1 cellular context compared by ENCODE assay signal in genomic region chr5:138337685-138338410, GRCh38.
A peak's percentile ranks its signal among the peaks of the same experiment; 100 is the strongest.
TF ChIP-seq lines count a peak whose summit lies in the region.

TSS of gene FAM53C (plus strand) at chr5:138338266. CDS start at chr5:138341336, 3,070 bp downstream.

TF ChIP-seq in GM12878, 131 proteins besides CTCF, POLR2A, EP300 and RAD21 (continued from another document and continues in another):
- TF ChIP-seq, protein P1, sequence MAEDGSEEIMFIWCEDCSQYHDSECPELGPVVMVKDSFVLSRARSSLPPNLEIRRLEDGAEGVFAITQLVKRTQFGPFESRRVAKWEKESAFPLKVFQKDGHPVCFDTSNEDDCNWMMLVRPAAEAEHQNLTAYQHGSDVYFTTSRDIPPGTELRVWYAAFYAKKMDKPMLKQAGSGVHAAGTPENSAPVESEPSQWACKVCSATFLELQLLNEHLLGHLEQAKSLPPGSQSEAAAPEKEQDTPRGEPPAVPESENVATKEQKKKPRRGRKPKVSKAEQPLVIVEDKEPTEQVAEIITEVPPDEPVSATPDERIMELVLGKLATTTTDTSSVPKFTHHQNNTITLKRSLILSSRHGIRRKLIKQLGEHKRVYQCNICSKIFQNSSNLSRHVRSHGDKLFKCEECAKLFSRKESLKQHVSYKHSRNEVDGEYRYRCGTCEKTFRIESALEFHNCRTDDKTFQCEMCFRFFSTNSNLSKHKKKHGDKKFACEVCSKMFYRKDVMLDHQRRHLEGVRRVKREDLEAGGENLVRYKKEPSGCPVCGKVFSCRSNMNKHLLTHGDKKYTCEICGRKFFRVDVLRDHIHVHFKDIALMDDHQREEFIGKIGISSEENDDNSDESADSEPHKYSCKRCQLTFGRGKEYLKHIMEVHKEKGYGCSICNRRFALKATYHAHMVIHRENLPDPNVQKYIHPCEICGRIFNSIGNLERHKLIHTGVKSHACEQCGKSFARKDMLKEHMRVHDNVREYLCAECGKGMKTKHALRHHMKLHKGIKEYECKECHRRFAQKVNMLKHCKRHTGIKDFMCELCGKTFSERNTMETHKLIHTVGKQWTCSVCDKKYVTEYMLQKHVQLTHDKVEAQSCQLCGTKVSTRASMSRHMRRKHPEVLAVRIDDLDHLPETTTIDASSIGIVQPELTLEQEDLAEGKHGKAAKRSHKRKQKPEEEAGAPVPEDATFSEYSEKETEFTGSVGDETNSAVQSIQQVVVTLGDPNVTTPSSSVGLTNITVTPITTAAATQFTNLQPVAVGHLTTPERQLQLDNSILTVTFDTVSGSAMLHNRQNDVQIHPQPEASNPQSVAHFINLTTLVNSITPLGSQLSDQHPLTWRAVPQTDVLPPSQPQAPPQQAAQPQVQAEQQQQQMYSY (CRISPR knock-in tag; IDR thresholded peaks at IDR 0.05): no peak
- TF ChIP-seq CBFB (IDR thresholded peaks at IDR 0.05; ENCODE audit: low read depth): peak; percentile 98
- TF ChIP-seq WRNIP1 (IDR thresholded peaks at IDR 0.05; ENCODE audit: borderline replicate concordance, low read depth, low read length): no peak
- TF ChIP-seq, protein P2, sequence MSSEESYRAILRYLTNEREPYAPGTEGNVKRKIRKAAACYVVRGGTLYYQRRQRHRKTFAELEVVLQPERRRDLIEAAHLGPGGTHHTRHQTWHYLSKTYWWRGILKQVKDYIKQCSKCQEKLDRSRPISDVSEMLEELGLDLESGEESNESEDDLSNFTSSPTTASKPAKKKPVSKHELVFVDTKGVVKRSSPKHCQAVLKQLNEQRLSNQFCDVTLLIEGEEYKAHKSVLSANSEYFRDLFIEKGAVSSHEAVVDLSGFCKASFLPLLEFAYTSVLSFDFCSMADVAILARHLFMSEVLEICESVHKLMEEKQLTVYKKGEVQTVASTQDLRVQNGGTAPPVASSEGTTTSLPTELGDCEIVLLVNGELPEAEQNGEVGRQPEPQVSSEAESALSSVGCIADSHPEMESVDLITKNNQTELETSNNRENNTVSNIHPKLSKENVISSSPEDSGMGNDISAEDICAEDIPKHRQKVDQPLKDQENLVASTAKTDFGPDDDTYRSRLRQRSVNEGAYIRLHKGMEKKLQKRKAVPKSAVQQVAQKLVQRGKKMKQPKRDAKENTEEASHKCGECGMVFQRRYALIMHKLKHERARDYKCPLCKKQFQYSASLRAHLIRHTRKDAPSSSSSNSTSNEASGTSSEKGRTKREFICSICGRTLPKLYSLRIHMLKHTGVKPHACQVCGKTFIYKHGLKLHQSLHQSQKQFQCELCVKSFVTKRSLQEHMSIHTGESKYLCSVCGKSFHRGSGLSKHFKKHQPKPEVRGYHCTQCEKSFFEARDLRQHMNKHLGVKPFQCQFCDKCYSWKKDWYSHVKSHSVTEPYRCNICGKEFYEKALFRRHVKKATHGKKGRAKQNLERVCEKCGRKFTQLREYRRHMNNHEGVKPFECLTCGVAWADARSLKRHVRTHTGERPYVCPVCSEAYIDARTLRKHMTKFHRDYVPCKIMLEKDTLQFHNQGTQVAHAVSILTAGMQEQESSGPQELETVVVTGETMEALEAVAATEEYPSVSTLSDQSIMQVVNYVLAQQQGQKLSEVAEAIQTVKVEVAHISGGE (CRISPR knock-in tag; IDR thresholded peaks at IDR 0.05): peak; percentile 59; the same call in 1 of the 2 replicates
- no peak for TF ChIP-seq ZNF384 (IDR thresholded peaks at IDR 0.05; ENCODE audit: borderline replicate concordance, low read depth, low read length)
- TF ChIP-seq TBL1XR1 (IDR thresholded peaks at IDR 0.05; ENCODE audit: low read depth, low read length): no peak
- TF ChIP-seq ZNF274 (IDR thresholded peaks at IDR 0.05; ENCODE audit: insufficient read depth, insufficient read length): no peak
- TF ChIP-seq NR2C1 (IDR thresholded peaks at IDR 0.05): peak; percentile 38; the same call in 1 of the 2 replicates
- TF ChIP-seq DPF2 (IDR thresholded peaks at IDR 0.05): no peak
- no peak for TF ChIP-seq CUX1 (IDR thresholded peaks at IDR 0.05; ENCODE audit: insufficient replicate concordance, low read depth, low read length)
- TF ChIP-seq, protein P3, sequence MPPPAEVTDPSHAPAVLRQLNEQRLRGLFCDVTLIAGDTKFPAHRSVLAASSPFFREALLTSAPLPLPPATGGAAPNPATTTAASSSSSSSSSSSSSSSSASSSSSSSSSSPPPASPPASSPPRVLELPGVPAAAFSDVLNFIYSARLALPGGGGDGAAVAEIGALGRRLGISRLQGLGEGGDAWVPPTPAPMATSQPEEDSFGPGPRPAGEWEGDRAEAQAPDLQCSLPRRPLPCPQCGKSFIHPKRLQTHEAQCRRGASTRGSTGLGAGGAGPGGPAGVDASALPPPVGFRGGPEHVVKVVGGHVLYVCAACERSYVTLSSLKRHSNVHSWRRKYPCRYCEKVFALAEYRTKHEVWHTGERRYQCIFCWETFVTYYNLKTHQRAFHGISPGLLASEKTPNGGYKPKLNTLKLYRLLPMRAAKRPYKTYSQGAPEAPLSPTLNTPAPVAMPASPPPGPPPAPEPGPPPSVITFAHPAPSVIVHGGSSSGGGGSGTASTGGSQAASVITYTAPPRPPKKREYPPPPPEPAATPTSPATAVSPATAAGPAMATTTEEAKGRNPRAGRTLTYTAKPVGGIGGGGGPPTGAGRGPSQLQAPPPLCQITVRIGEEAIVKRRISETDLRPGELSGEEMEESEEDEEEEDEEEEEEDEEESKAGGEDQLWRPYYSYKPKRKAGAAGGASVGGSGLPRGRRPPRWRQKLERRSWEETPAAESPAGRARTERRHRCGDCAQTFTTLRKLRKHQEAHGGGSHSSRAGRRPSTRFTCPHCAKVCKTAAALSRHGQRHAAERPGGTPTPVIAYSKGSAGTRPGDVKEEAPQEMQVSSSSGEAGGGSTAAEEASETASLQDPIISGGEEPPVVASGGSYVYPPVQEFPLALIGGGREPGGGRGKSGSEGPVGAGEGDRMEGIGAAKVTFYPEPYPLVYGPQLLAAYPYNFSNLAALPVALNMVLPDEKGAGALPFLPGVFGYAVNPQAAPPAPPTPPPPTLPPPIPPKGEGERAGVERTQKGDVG (CRISPR knock-in tag; IDR thresholded peaks at IDR 0.05): no peak
- no peak for TF ChIP-seq SUPT20H (IDR thresholded peaks at IDR 0.05; ENCODE audit: borderline replicate concordance, control insufficient read depth, low read depth, low read length)
- no peak for TF ChIP-seq MYC (IDR thresholded peaks at IDR 0.05; ENCODE audit: insufficient read depth, insufficient read length, insufficient replicate concordance, low read length, severe bottlenecking)
- TF ChIP-seq STAT1 (conservative IDR thresholded peaks at IDR 0.05): peak; percentile 80; the same call in 1 of the 2 replicates
- no peak for TF ChIP-seq MEF2B (IDR thresholded peaks at IDR 0.05; ENCODE audit: partially characterized antibody, poor library complexity, severe bottlenecking)
- TF ChIP-seq KAT2A (conservative IDR thresholded peaks at IDR 0.05; ENCODE audit: control insufficient read depth, low read depth, low read length): no peak
- TF ChIP-seq MTA2 (IDR thresholded peaks at IDR 0.05; ENCODE audit: low read depth): peak; percentile 81
- TF ChIP-seq CEBPZ (IDR thresholded peaks at IDR 0.05; ENCODE audit: low read depth, low read length): no peak
- peak; percentile 73 for TF ChIP-seq PAX5 (IDR thresholded peaks at IDR 0.05; ENCODE audit: borderline replicate concordance, low read depth, low read length)
- TF ChIP-seq NR2F1 (conservative IDR thresholded peaks at IDR 0.05): peak; percentile 51; the same call in 1 of the 2 replicates
- TF ChIP-seq, protein P4, sequence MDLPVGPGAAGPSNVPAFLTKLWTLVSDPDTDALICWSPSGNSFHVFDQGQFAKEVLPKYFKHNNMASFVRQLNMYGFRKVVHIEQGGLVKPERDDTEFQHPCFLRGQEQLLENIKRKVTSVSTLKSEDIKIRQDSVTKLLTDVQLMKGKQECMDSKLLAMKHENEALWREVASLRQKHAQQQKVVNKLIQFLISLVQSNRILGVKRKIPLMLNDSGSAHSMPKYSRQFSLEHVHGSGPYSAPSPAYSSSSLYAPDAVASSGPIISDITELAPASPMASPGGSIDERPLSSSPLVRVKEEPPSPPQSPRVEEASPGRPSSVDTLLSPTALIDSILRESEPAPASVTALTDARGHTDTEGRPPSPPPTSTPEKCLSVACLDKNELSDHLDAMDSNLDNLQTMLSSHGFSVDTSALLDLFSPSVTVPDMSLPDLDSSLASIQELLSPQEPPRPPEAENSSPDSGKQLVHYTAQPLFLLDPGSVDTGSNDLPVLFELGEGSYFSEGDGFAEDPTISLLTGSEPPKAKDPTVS (IDR thresholded peaks at IDR 0.05; ENCODE audit: low read depth, low read length): no peak
- TF ChIP-seq SREBF1 (IDR thresholded peaks at IDR 0.05; ENCODE audit: low read length): peak; percentile 99
- TF ChIP-seq EED (IDR thresholded peaks at IDR 0.05; ENCODE audit: low read depth): peak; percentile 55; the same call in 1 of the 2 replicates
- TF ChIP-seq ATF2 (IDR thresholded peaks at IDR 0.05; ENCODE audit: low read length): no peak; the same call in 1 of the 2 replicates
- TF ChIP-seq FOXK2 (IDR thresholded peaks at IDR 0.05): peak; percentile 100
- peak; percentile 41 for TF ChIP-seq FOXM1 (IDR thresholded peaks at IDR 0.05; ENCODE audit: low read depth, low read length)
- TF ChIP-seq HDGF (IDR thresholded peaks at IDR 0.05): no peak
- TF ChIP-seq, protein P5, sequence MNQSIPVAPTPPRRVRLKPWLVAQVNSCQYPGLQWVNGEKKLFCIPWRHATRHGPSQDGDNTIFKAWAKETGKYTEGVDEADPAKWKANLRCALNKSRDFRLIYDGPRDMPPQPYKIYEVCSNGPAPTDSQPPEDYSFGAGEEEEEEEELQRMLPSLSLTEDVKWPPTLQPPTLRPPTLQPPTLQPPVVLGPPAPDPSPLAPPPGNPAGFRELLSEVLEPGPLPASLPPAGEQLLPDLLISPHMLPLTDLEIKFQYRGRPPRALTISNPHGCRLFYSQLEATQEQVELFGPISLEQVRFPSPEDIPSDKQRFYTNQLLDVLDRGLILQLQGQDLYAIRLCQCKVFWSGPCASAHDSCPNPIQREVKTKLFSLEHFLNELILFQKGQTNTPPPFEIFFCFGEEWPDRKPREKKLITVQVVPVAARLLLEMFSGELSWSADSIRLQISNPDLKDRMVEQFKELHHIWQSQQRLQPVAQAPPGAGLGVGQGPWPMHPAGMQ (IDR thresholded peaks at IDR 0.05; ENCODE audit: borderline replicate concordance): no peak
- TF ChIP-seq PAX8 (IDR thresholded peaks at IDR 0.05): no peak
- TF ChIP-seq ATF7 (IDR thresholded peaks at IDR 0.05; ENCODE audit: low read depth): peak; percentile 100
